In the genomic region with DNA sequence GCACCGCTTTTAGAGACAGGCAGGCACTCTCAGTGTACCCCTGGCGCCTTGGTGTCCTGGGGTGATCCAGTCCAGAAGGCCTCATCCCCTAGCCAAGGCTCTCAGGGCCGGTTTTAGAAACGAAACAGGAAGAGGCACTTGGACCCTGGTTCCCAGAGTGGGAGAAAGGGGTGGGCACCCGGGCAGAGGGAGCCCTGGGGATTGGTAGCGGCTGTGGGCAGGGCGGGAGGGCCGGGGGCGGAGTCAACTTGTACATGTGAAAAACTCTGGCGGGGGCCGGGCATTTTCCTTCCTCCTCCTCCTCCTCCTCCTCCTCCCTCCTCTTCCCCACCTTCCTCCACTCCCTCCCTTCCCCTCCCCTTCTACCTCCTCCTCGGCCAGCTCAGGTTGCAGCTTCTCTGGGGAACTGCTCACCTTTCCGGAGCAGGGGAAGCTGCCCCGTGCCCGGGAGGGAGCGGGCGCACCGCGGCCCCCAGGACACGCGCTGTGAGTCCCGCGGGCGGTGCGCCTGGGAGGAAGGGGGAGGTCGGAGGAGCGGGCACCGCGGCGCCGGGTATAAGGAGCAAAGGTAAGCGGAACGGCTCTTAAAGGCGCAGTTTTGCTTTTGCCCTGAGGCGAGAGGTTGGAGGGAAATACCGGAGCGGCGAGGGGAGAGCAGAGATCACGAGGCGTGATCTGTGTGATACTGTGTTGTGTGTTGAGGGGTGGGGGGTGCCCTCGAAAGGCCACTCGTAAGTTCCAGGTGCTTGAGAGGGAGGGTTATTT, we compare ENCODE assay signal across 1 cellular context.
TF ChIP-seq lines count a peak whose summit lies in the region.

A gene (plus strand): TSS at position 359 of the 765 bp plus-strand sequence. CDS start 18,499 bp downstream, outside the sequence.

TF ChIP-seq in SK-N-SH treated with all-trans-retinoic acid at 6 μM for 48 hours, 23 proteins besides CTCF, POLR2A, EP300 and RAD21 (continued from another document):
- TF ChIP-seq, protein P1, sequence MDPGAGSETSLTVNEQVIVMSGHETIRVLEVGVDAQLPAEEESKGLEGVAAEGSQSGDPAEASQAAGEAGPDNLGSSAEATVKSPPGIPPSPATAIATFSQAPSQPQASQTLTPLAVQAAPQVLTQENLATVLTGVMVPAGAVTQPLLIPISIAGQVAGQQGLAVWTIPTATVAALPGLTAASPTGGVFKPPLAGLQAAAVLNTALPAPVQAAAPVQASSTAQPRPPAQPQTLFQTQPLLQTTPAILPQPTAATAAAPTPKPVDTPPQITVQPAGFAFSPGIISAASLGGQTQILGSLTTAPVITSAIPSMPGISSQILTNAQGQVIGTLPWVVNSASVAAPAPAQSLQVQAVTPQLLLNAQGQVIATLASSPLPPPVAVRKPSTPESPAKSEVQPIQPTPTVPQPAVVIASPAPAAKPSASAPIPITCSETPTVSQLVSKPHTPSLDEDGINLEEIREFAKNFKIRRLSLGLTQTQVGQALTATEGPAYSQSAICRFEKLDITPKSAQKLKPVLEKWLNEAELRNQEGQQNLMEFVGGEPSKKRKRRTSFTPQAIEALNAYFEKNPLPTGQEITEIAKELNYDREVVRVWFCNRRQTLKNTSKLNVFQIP (CRISPR knock-in tag; IDR thresholded peaks at IDR 0.05; ENCODE audit: borderline replicate concordance, low read depth) = no peak
- no peak for TF ChIP-seq ESRRG (CRISPR knock-in tag; IDR thresholded peaks at IDR 0.05)
